In the genomic region with DNA sequence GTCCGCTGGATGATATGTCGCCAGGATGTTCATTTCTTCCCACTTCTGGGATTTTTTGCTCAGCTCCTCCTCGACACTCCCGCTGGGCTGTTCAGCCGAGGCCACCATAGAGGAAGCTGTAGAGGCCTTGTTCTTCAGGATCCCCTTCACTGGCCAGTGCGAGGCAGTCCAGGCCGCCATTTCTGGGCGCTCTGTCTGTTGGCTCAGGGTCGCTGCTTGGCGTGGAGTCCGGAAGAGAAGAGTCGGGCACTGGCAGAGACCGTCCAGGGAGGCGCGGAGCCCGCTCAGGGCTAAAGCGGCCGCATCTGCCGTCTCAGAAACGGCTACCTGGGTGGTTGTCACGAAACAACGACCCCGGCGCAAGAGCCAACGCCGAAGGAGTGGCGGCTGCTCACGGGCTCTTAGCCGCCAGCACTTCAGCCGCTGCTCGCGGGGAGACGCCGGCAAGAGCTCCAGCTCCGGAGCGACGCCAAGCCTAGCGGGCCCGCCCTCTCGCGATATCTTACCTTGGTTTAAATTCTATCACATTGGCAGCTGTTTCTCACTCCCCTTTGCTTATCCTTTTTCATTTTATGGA, we compare ENCODE assay signal across 6 cellular contexts.
DNase-seq lines count a peak whose midpoint lies in the region; TF ChIP-seq lines count a peak whose summit lies in the region.
"Not testable (repeated sequence)": the region's sequence is repeated elsewhere in the genome, so short reads cannot be mapped to it uniquely, and the experiment has no call there.

No MANE protein-coding gene starts in this region.

- not testable (repeated sequence) for H3K27me3 Mint-ChIP-seq in activated T-helper 1 cell treated with anti-CD3 and anti-CD28 coated beads, Interleukin-12 subunit alpha, Interleukin-12 subunit beta, Interleukin-2, Interleukin-4 antibody, amounts not matched to agents 30 ng/mL and 10 ng/mL and 1 ng/mL, durations not matched to agents 14 hours and 24 hours and 36 hours (ENCODE audit: insufficient read depth); chondrocyte (ENCODE audit: low read depth)

- DNase-seq in ELF-1 (ENCODE audit: low read depth, low spot score) (peak; percentile 43), HuH-7.5 (ENCODE audit: low spot score) (peak; percentile 20), SHP77 treated with DMSO at 0.1 percent for 48 hours (lab: John Stamatoyannopoulos, UW) (peak; percentile 60), chondrocyte (ENCODE audit: low spot score) (peak; percentile 54), posterior vena cava (ENCODE audit: low spot score) (peak; percentile 72)
- not testable (repeated sequence) for DNase-seq in activated T-helper 1 cell treated with anti-CD3 and anti-CD28 coated beads, Interleukin-12 subunit alpha, Interleukin-12 subunit beta, Interleukin-2, Interleukin-4 antibody, amounts not matched to agents 30 ng/mL and 10 ng/mL and 1 ng/mL, durations not matched to agents 14 hours and 24 hours and 36 hours (ENCODE audit: low spot score)

- TF ChIP-seq CTCF in chondrocyte (IDR thresholded peaks at IDR 0.05), result not testable (repeated sequence)

- intact Hi-C loops in activated T-helper 1 cell treated with anti-CD3 and anti-CD28 coated beads, Interleukin-12 subunit alpha, Interleukin-12 subunit beta, Interleukin-2, Interleukin-4 antibody, amounts not matched to agents 30 ng/mL and 10 ng/mL and 1 ng/mL, durations not matched to agents 14 hours and 24 hours and 36 hours (cut with micrococcal nuclease); posterior vena cava (cut with DNase I): not testable (repeated sequence)

- not testable (repeated sequence) for H3K36me3 Mint-ChIP-seq in activated T-helper 1 cell treated with anti-CD3 and anti-CD28 coated beads, Interleukin-12 subunit alpha, Interleukin-12 subunit beta, Interleukin-2, Interleukin-4 antibody, amounts not matched to agents 30 ng/mL and 10 ng/mL and 1 ng/mL, durations not matched to agents 14 hours and 24 hours and 36 hours (ENCODE audit: low read depth); chondrocyte (ENCODE audit: low read depth)

- H3K4me1 Mint-ChIP-seq in activated T-helper 1 cell treated with anti-CD3 and anti-CD28 coated beads, Interleukin-12 subunit alpha, Interleukin-12 subunit beta, Interleukin-2, Interleukin-4 antibody, amounts not matched to agents 30 ng/mL and 10 ng/mL and 1 ng/mL, durations not matched to agents 14 hours and 24 hours and 36 hours (ENCODE audit: low read depth); chondrocyte (ENCODE audit: low read depth): not testable (repeated sequence)

- peak overlapping the region; percentile 2 for H3K4me3 Mint-ChIP-seq in activated T-helper 1 cell treated with anti-CD3 and anti-CD28 coated beads, Interleukin-12 subunit alpha, Interleukin-12 subunit beta, Interleukin-2, Interleukin-4 antibody, amounts not matched to agents 30 ng/mL and 10 ng/mL and 1 ng/mL, durations not matched to agents 14 hours and 24 hours and 36 hours
- H3K4me3 Mint-ChIP-seq in chondrocyte (ENCODE audit: unreplicated experiment), result not testable (repeated sequence)

- H3K9me3 Mint-ChIP-seq in activated T-helper 1 cell treated with anti-CD3 and anti-CD28 coated beads, Interleukin-12 subunit alpha, Interleukin-12 subunit beta, Interleukin-2, Interleukin-4 antibody, amounts not matched to agents 30 ng/mL and 10 ng/mL and 1 ng/mL, durations not matched to agents 14 hours and 24 hours and 36 hours; chondrocyte (ENCODE audit: low read depth): not testable (repeated sequence)

- not testable (repeated sequence) for H3K27ac Mint-ChIP-seq in activated T-helper 1 cell treated with anti-CD3 and anti-CD28 coated beads, Interleukin-12 subunit alpha, Interleukin-12 subunit beta, Interleukin-2, Interleukin-4 antibody, amounts not matched to agents 30 ng/mL and 10 ng/mL and 1 ng/mL, durations not matched to agents 14 hours and 24 hours and 36 hours; chondrocyte (ENCODE audit: unreplicated experiment)
